Comparison of ENCODE assay signal across 1 cellular context in genomic region chr22:36180928-36181327, GRCh38.
"Had no signal": no experiment of that assay in that cellular context is flagged by ENCODE, and none has a peak within 500 bp of the region (broad histone marks: within the 10 kb centered on the region; RNA-seq: fewer than 3 reads in every experiment).

No MANE protein-coding gene starts in this region.

- H3K27ac ChIP-seq: HL-60 had no signal
